In the genomic region with DNA sequence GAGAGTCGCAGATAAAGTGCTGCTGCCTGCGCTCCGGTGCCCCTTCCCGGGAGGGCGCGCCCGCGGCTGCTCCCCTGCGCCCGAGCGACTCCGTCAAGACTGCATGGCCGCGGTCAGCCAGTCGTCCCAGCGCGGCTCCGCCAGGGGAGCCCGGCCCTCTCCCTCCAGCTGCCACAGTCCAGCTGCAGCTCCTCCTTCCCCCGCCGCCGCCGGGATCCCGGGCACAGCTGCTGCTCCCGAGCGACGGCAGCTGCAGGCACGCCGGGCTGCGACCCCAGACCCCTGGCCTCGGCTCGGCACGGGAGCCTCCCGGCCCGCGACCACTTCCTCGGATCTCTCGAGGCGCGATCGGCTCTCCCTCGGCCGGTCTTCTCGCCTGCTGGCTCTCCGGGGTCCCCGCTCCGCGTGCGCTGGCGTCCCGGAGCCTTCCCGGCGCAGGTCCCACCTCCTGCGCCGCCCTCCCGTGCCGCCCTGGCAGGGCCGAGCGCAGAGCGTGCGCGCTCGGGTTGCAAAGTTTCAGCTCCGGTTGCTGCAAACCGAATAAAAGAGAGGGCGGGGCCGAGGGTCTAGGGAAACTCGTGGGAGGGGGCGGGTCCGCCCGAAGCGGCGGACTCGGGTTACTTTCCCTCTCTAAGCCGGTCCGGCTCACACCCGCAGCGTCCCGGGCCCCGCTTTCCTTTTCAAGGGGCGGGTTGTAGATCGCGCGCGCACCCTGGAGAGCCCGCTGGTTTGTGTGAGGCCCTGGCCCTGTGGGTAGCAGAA, we compare ENCODE assay signal across 7 cellular contexts. TPM values are rescaled to one million over a fixed set of nuclear protein-coding genes. Genes with fewer than 3 reads are reported as not detected.
DNase-seq lines count a peak whose midpoint lies in the region; FAIRE-seq and TF ChIP-seq lines count a peak whose summit lies in the region.

Gene CNKSR3, minus strand, starts transcription at position 542 of the 762 bp plus-strand sequence. CDS start 571 bp downstream, outside the sequence.

- peak; percentile 99 for DNase-seq in HAP-1 (ENCODE audit: low spot score in 2 of 2)
- DNase-seq in MG63 = peak; percentile 95
- DNase-seq in SK-N-DZ (ENCODE audit: low spot score) = peak; percentile 65
- peak; percentile 97 for DNase-seq in kidney
- peak; percentile 88 for DNase-seq in smooth muscle cell (lab: John Stamatoyannopoulos, UW; ENCODE audit: unreplicated experiment)

- H3K4me3 ChIP-seq in HAP-1 (peak within 1 kb of the TSS; percentile 85), MG63 (peak within 1 kb of the TSS; percentile 76), kidney (ENCODE audit: low read length in 2 of 2) (peak within 1 kb of the TSS; percentile 68 to 95), smooth muscle cell (peak within 1 kb of the TSS; percentile 84)

- H3K27me3 ChIP-seq in HAP-1 (ENCODE audit: low read depth) (no peaks in the 10 kb centered on the region), MG63 (no peaks in the 10 kb centered on the region), smooth muscle cell (ENCODE audit: low read depth) (no peaks in the 10 kb centered on the region)

- H3K4me1 ChIP-seq in HAP-1 (peaks cover 17% of the 10 kb centered on the region), kidney (ENCODE audit: control insufficient read depth in 1 of 2, insufficient read depth in 1 of 2, low read depth in 1 of 2, low read length in 2 of 2) (peaks cover 9 to 12% of the 10 kb centered on the region in 2 donors), smooth muscle cell (ENCODE audit: low read depth) (peaks cover 22% of the 10 kb centered on the region)

- peak within 1 kb of the TSS; percentile 91 for H3K27ac ChIP-seq in cingulate gyrus (ENCODE audit: low read depth, low read length)
- peak within 1 kb of the TSS; percentile 96 for H3K27ac ChIP-seq in kidney (ENCODE audit: low read depth in 2 of 2, low read length in 2 of 2)
- H3K27ac ChIP-seq in smooth muscle cell (ENCODE audit: low read depth) = peak within 1 kb of the TSS; percentile 71

- H3F3A ChIP-seq in smooth muscle cell (ENCODE audit: low read depth) = peaks cover 5% of the 10 kb centered on the region

- peaks cover 18% of the 10 kb centered on the region for H4K20me1 ChIP-seq in smooth muscle cell (ENCODE audit: low read depth)

- no peaks in the 10 kb centered on the region for H3K9me3 ChIP-seq in HAP-1
- no peaks in the 10 kb centered on the region for H3K9me3 ChIP-seq in MG63
- no peaks in the 10 kb centered on the region for H3K9me3 ChIP-seq in kidney (ENCODE audit: control insufficient read depth in 1 of 2, low read length in 2 of 2)
- H3K9me3 ChIP-seq in smooth muscle cell (replicated peaks; ENCODE audit: low read depth) = no peaks in the 10 kb centered on the region

- peak within 1 kb of the TSS; percentile 96 for H3K4me2 ChIP-seq in smooth muscle cell

- H3K36me3 ChIP-seq in HAP-1 (replicated peaks) = peaks cover 4% of the 10 kb centered on the region; the same call in 1 of the 2 replicates
- H3K36me3 ChIP-seq in MG63 = peaks cover 6% of the 10 kb centered on the region; the same call in 1 of the 2 replicates
- peaks cover 0 to 2% of the 10 kb centered on the region in 2 donors for H3K36me3 ChIP-seq in kidney (ENCODE audit: control insufficient read depth in 1 of 2, insufficient read depth in 2 of 2, low read length in 2 of 2)
- no peaks in the 10 kb centered on the region for H3K36me3 ChIP-seq in smooth muscle cell (ENCODE audit: low read depth)

- peak within 1 kb of the TSS; percentile 87 to 89 for H3K9ac ChIP-seq in kidney (ENCODE audit: low read length in 2 of 2)
- H3K9ac ChIP-seq in smooth muscle cell (ENCODE audit: low read depth) = peak within 1 kb of the TSS; percentile 44

- no peak for FAIRE-seq in kidney (lab: Jason Lieb, UNC)

- in situ Hi-C loops in HAP-1 (cut with MboI; ENCODE audit: low sequenced_read_pairs) = no loop called here

- peak within 1 kb of the TSS; percentile 93 for H2AFZ ChIP-seq in smooth muscle cell (ENCODE audit: low read depth)

- TF ChIP-seq CTCF in GM12873 (IDR thresholded peaks at IDR 0.05; ENCODE audit: insufficient read depth, low read depth, low read length, missing control alignments) (peak; percentile 0), kidney (IDR thresholded peaks at IDR 0.05; ENCODE audit: borderline replicate concordance, extremely low read depth, insufficient read depth) (no peak), smooth muscle cell (IDR thresholded peaks at IDR 0.05; ENCODE audit: borderline replicate concordance, insufficient read depth, poor library complexity, severe bottlenecking) (no peak)

- peaks cover 35% of the 10 kb centered on the region for H3K79me2 ChIP-seq in smooth muscle cell (ENCODE audit: low read depth)

- intact Hi-C loops in kidney (cut with DNase I) = no loop called here

- WGBS in smooth muscle cell (ENCODE audit: low lambda C conversion rate) = 1% methylated on average over 67 of the region's 86 CpGs

RNA-seq across cellular contexts. Expression of gene CNKSR3, which starts in this region (rescaled TPM):
- total RNA-seq in MG63 (2014; rRNA removed; shearing (Covaris generic); ENCODE audit: low replicate concordance) = 12.1 and 29.2 TPM in 2 replicates
- polyA plus RNA-seq in SK-N-DZ (2014; cell fraction: cytosol; rRNA removed) = 0.56 TPM in 1 of 2 replicates, not detected in the other
- 0.10 and 0.58 TPM in 2 replicates for polyA plus RNA-seq in SK-N-DZ (2014; cell fraction: nucleus; rRNA removed)
- total RNA-seq in kidney (63.1 TPM), smooth muscle cell (5.0 and 5.1 TPM in 2 replicates)
- polyA plus RNA-seq in kidney (ENCODE audit: insufficient read depth, low read depth, low replicate concordance) (13.8 TPM), smooth muscle cell (4.5 and 5.5 TPM in 2 replicates)

Comparison
In these comparisons a context has a peak if more than half of its experiments do, and no peak if none do; other contexts are left out.
1. Peak in every context shown above with its lines: DNase-seq, H3K4me3 ChIP-seq and H3K27ac ChIP-seq.